Comparison of ENCODE assay signal across 8 cellular contexts in the genomic region with DNA sequence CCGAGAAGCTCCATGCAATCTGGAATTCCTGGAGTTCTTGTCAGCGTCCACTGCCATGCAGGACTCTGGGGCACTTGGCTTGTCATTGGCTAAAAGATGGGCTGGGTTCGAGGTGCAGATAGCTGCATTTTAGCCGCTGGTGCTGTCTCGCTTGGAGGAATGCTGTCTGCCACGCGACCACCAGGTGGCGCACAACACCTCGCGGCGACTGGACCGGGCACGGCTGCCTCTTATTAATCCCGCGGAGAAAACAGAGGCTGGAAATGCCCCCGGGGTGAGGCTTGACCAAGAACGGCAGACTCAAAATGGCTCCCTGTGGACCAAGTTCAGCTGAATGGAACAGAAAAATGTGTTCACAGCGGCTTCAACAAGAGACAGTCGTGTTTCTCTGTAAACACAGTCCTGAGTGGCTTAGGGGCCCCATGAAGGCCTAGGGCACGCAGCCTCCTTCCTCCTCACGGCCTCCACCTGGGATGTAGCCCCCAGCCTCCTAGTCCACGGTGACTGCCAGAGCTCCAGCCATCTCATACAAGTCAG. TPM values are rescaled to one million over a fixed set of nuclear protein-coding genes. Genes with fewer than 3 reads are reported as not detected.
DNase-seq lines count a peak whose midpoint lies in the region; ATAC-seq, FAIRE-seq and TF ChIP-seq lines count a peak whose summit lies in the region.

No MANE protein-coding gene starts in this region.

- H4K91ac ChIP-seq in H1 (replicated peaks; ENCODE audit: insufficient read length, low read length): no peak overlapping the region

- H2BK5ac ChIP-seq in H1 (ENCODE audit: low read depth, low read length): no peak overlapping the region

- H3K4me1 ChIP-seq in H1 (replicated peaks in 1 of 4; ENCODE audit: control insufficient read depth in 3 of 4, insufficient read depth in 4 of 4, low read length in 3 of 4): peaks cover 0 to 28% (median 7%) of the 10 kb centered on the region in 4 experiments; a peak in 4 of 7 replicates

- peak; percentile 51 for ATAC-seq in HG03159 (IDR thresholded peaks at IDR 0.05; ENCODE audit: unreplicated experiment)

- H3K18ac ChIP-seq in H1 (ENCODE audit: extremely low read depth, low read length): no peak overlapping the region

- H3K4me2 ChIP-seq in H1 (ENCODE audit: insufficient read depth in 1 of 2, low read depth in 2 of 2, low read length in 2 of 2): no peak overlapping the region

- no peak overlapping the region for H3K9ac ChIP-seq in H1 (replicated peaks in 1 of 4; ENCODE audit: extremely low read depth in 1 of 4, low read depth in 3 of 4, low read length in 3 of 4)

- H2BK120ac ChIP-seq in H1 (replicated peaks; ENCODE audit: low read depth, low read length): no peak overlapping the region

- H2BK12ac ChIP-seq in H1 (ENCODE audit: low read depth, low read length): peak overlapping the region; percentile 60; the same call in 1 of the 2 replicates

- no peak for TF ChIP-seq EP300 in H1 (IDR thresholded peaks at IDR 0.05; ENCODE audit: borderline replicate concordance in 1 of 2, low read depth in 2 of 2, low read length in 2 of 2)

- H3K9me3 ChIP-seq in H1 (ENCODE audit: insufficient read depth in 2 of 2, low read depth in 1 of 2, low read length in 1 of 2): no peaks in the 10 kb centered on the region; a peak in 1 of 4 replicates

- peak; percentile 81 to 88 for TF ChIP-seq RAD21 in H1 (IDR thresholded peaks at IDR 0.05 in 1 of 2, conservative IDR thresholded peaks at IDR 0.05 in 1 of 2; ENCODE audit: low read depth in 2 of 2, low read length in 2 of 2)

- FAIRE-seq in H1 (lab: Jason Lieb, UNC): no peak

- TF ChIP-seq POLR2A in H1 (IDR thresholded peaks at IDR 0.05; ENCODE audit: control extremely low read depth in 1 of 2, low read depth in 2 of 2, low read length in 2 of 2): no peak

- no peak overlapping the region for H4K5ac ChIP-seq in H1 (ENCODE audit: insufficient read length, low read depth, low read length)

- H4K8ac ChIP-seq in H1 (ENCODE audit: extremely low read depth, insufficient read depth, low read length): no peak overlapping the region

- WGBS in H1 (ENCODE audit: extremely low coverage in 1 of 2, insufficient coverage in 1 of 2, insufficient read length in 1 of 2, insufficient replicate concordance in 2 of 2, low coverage in 1 of 2, low lambda C conversion rate in 2 of 2, missing lambda C conversion rate in 1 of 2), 2 experiments: 28% methylated on average over 22 of the region's 22 CpGs; no CpG with 5 or more reads in 1 of the 2 experiments

- no peak overlapping the region for H3K23ac ChIP-seq in H1 (ENCODE audit: insufficient read length)

- H3K27me3 ChIP-seq in H1 (replicated peaks in 1 of 4; ENCODE audit: control insufficient read depth in 3 of 4, extremely low read depth in 1 of 4, insufficient read depth in 3 of 4, low read length in 3 of 4): peaks cover 0 to 11% (median 6%) of the 10 kb centered on the region in 4 experiments; a peak in 4 of 7 replicates

- H3K4me3 ChIP-seq in H1 (ENCODE audit: extremely low read depth in 1 of 4, insufficient read depth in 2 of 4, low read depth in 3 of 4, low read length in 4 of 4): no peak overlapping the region

- H3K79me1 ChIP-seq in H1 (ENCODE audit: low read depth, low read length): no peaks in the 10 kb centered on the region

- H4K20me1 ChIP-seq in H1 (replicated peaks in 1 of 2; ENCODE audit: control insufficient read depth in 1 of 2, insufficient read depth in 2 of 2, low read length in 2 of 2): no peaks in the 10 kb centered on the region

- no peak overlapping the region for H3K27ac ChIP-seq in H1 (ENCODE audit: low read depth, low read length)

- H3K56ac ChIP-seq in H1 (replicated peaks; ENCODE audit: insufficient read length, low read depth, low read length): no peak overlapping the region

- CTCF ChIA-PET in H1 (lab: Charles Lee; ENCODE audit: partially characterized antibody): interaction anchor here (0.6 to 2.9 kb wide), 55 partner anchors 9 to 559 kb away, joined by 3 to 35 read pairs (median 5); partner anchors contain the start of genes ATG9B and NOS3

- H2BK15ac ChIP-seq in H1 (ENCODE audit: low read length): no peak overlapping the region

- H3K4ac ChIP-seq in H1 (replicated peaks; ENCODE audit: insufficient read length, low read depth, low read length): no peak overlapping the region

- no peak overlapping the region for H3K14ac ChIP-seq in H1 (ENCODE audit: insufficient read length)

- no peaks in the 10 kb centered on the region for H3K79me2 ChIP-seq in H1 (ENCODE audit: control insufficient read depth in 1 of 2, insufficient read depth in 2 of 2, low read length in 2 of 2)

- H2BK20ac ChIP-seq in H1 (ENCODE audit: low read length): no peak overlapping the region

- POLR2A ChIA-PET in H1 (lab: Charles Lee; ENCODE audit: partially characterized antibody): interaction anchor here (1.2 to 1.5 kb wide), 2 partner anchors 21 to 94 kb away, joined by 3 to 4 read pairs; no protein-coding TSS in a partner anchor

- H3K36me3 ChIP-seq in H1 (ENCODE audit: control insufficient read depth in 2 of 4, insufficient read depth in 4 of 4, low read length in 3 of 4): no peaks in the 10 kb centered on the region

- H2AK5ac ChIP-seq in H1 (ENCODE audit: low read depth, low read length): no peak overlapping the region

- no peak overlapping the region; the same call in 1 of the 2 replicates for H2AFZ ChIP-seq in H1 (ENCODE audit: low read length)

- no peaks in the 10 kb centered on the region for H3K23me2 ChIP-seq in H1 (ENCODE audit: low read depth, low read length)

- peak; percentile 92 to 97 (median 96) for TF ChIP-seq CTCF in H1 (IDR thresholded peaks at IDR 0.05; ENCODE audit: control extremely low read depth in 1 of 3, insufficient read depth in 1 of 3, low read depth in 1 of 3, low read length in 3 of 3)

- peak; percentile 49 for DNase-seq in NK-92 treated with Interleukin-12 subunit alpha and Interleukin-12 subunit beta, amount 100 ng/mL, for 24 hours (lab: John Stamatoyannopoulos, UW)
- DNase-seq in NK-92 (lab: John Stamatoyannopoulos, UW; ENCODE audit: unreplicated experiment): no peak
- peak; percentile 93 for DNase-seq in NCI-H69 (lab: John Stamatoyannopoulos, UW)
- DNase-seq in activated CD8-positive, alpha-beta memory T cell treated with anti-CD3 and anti-CD28 coated beads for 24 hours: peak; percentile 94
- peak; percentile 60 to 96 for DNase-seq in H1 (ENCODE audit: low read depth in 1 of 2, low spot score in 2 of 2)
- DNase-seq in mesenteric fat pad (ENCODE audit: low spot score): peak; percentile 94
- DNase-seq in stimulated activated CD8-positive, alpha-beta memory T cell treated with anti-CD3 and anti-CD28 coated beads, Interleukin-4, amount 100 ng/mL, for 1 hour (ENCODE audit: low read depth in 2 of 2, low spot score in 1 of 2): peak; percentile 57 to 64

TF ChIP-seq in H1, 55 proteins besides CTCF, POLR2A, EP300 and RAD21:
- TF ChIP-seq EZH2 (IDR thresholded peaks at IDR 0.05; ENCODE audit: low read depth, low read length, severe bottlenecking) (no peak), POLR2AphosphoS5 (IDR thresholded peaks at IDR 0.05; ENCODE audit: low read depth, low read length) (no peak), SIN3A (conservative IDR thresholded peaks at IDR 0.05 in 1 of 2, IDR thresholded peaks at IDR 0.05 in 1 of 2; ENCODE audit: low read depth in 1 of 2, low read length in 2 of 2) (no peak), KDM1A (IDR thresholded peaks at IDR 0.05; ENCODE audit: borderline replicate concordance, low read length) (peak; percentile 91), CBX8 (IDR thresholded peaks at IDR 0.05; ENCODE audit: borderline replicate concordance, low read depth, low read length) (no peak), HDAC2 (IDR thresholded peaks at IDR 0.05; ENCODE audit: borderline replicate concordance in 1 of 2, low read depth in 2 of 2, low read length in 2 of 2) (peak in 1 of 2 experiments; percentile 70; a peak in 1 of 4 replicates), TEAD4 (IDR thresholded peaks at IDR 0.05; ENCODE audit: low read depth, low read length) (peak; percentile 79), JUND (IDR thresholded peaks at IDR 0.05; ENCODE audit: low read length) (0 out of 2 replicates have a peak, but pooled peaks have one; percentile 16), GTF2F1 (IDR thresholded peaks at IDR 0.05; ENCODE audit: borderline replicate concordance, low read depth, low read length) (no peak), YY1 (IDR thresholded peaks at IDR 0.05; ENCODE audit: low read depth, low read length) (peak; percentile 87), ZNF274 (IDR thresholded peaks at IDR 0.05; ENCODE audit: borderline replicate concordance, extremely low read depth, low read length) (no peak), KDM4A (IDR thresholded peaks at IDR 0.05; ENCODE audit: low read depth, low read length, severe bottlenecking) (no peak)
- TF ChIP-seq, protein P1, sequence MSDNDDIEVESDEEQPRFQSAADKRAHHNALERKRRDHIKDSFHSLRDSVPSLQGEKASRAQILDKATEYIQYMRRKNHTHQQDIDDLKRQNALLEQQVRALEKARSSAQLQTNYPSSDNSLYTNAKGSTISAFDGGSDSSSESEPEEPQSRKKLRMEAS (IDR thresholded peaks at IDR 0.05): peak; percentile 68

RNA-seq across cellular contexts. Expression of gene AOC1, which starts 46.2 kb away (rescaled TPM):
- total RNA-seq in H1 (2021; fragmentation: NEBNext Ultra II Directional; extraction: Animal tissue kit (Norgen Biotek cat#: 25700)): 0.15 and 0.48 TPM in 2 replicates
- 0.17 TPM in 2 replicates for polyA plus RNA-seq in H1 (2011; rRNA removed)
- 0.06 TPM for polyA plus RNA-seq in H1 (2011; cell fraction: cytosol; rRNA removed)
- 0.16 TPM for polyA plus RNA-seq in H1 (2011; cell fraction: nucleus; rRNA removed)
- polyA plus RNA-seq in H1 (2012, experiment 1 of 2): 0.17 to 0.21 TPM (median 0.21 TPM) in 3 of 4 replicates, not detected in the other
- 0.20 TPM for polyA plus RNA-seq in H1 (2012, experiment 2 of 2)
- polyA plus RNA-seq in H1 (2013, experiment 1 of 2): 0.16 TPM
- 0.17 TPM for polyA plus RNA-seq in H1 (2013, experiment 2 of 2)
- 0.09 TPM in 1 of 2 replicates, not detected in the other for polyA minus RNA-seq in H1 (2011; rRNA and poly(A)+ RNA removed)
- polyA minus RNA-seq in H1 (2011; cell fraction: cytosol; rRNA and poly(A)+ RNA removed): not detected
- polyA minus RNA-seq in H1 (2011; cell fraction: nucleus; rRNA and poly(A)+ RNA removed): 0.40 TPM
- total RNA-seq in mesenteric fat pad: 0.67 TPM
